In the genomic region with DNA sequence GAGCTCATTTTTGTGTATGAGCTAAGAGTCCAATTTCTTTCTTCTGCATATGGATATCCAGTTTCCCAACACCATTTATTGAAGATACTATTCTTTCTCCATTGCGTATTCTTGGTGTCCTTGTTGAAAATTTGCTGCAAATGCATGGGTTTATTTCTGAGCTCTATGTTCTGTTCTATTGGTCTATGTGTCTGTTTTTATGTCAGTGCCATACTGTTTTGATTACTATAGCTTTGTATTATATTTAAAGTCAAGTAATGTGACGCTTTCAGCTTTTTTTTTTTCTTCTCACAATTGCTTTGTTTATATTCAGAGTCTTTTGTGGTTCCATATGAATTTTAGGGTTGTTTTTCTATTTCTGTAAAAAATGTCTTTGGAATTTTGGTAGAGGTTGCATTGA, we compare ENCODE assay signal across 9 cellular contexts.
"Had no signal": no experiment of that assay in that cellular context is flagged by ENCODE, and none has a peak within 500 bp of the region (broad histone marks: within the 10 kb centered on the region; RNA-seq: fewer than 3 reads in every experiment).

No MANE protein-coding gene starts in this region.

- ATAC-seq: HepG2, K562 had no signal

- DNase-seq: IMR-90, Karpas-422, KBM-7, KG1 had no signal

- H3K4me2 ChIP-seq: KMS-11 had no signal

- H3K27ac ChIP-seq: HL-60, KMS-11 had no signal

- H3K9ac ChIP-seq: KMS-11 had no signal

- FAIRE-seq: HepG2, HTR-8/SVneo, K562 had no signal

- H3K4me3 ChIP-seq: K562 had no signal
